ENCODE assay signal across 1 cellular context in the genomic region with DNA sequence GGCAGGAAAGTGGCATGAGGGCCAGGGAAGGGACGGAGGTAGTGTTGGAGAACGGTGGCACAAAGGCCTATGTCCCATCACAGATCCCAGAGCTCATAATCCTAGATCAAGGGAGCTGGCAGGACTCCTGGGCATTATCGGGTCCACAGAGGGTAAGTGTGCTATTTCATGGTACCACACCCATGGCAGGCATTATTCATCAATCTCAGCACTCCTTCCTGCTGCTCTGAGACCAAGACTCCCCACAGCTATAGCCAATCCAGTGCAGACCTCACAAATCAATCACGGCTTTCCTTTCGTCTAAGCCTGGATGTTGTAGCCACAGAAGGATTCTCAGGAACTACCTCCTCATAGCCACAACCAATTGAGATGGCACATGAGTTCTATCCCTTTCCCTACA.
TF ChIP-seq lines count a peak whose summit lies in the region.

No MANE protein-coding gene starts in this region.

TF ChIP-seq in K562, 482 proteins besides CTCF, POLR2A, EP300 and RAD21:
- TF ChIP-seq, protein P1, sequence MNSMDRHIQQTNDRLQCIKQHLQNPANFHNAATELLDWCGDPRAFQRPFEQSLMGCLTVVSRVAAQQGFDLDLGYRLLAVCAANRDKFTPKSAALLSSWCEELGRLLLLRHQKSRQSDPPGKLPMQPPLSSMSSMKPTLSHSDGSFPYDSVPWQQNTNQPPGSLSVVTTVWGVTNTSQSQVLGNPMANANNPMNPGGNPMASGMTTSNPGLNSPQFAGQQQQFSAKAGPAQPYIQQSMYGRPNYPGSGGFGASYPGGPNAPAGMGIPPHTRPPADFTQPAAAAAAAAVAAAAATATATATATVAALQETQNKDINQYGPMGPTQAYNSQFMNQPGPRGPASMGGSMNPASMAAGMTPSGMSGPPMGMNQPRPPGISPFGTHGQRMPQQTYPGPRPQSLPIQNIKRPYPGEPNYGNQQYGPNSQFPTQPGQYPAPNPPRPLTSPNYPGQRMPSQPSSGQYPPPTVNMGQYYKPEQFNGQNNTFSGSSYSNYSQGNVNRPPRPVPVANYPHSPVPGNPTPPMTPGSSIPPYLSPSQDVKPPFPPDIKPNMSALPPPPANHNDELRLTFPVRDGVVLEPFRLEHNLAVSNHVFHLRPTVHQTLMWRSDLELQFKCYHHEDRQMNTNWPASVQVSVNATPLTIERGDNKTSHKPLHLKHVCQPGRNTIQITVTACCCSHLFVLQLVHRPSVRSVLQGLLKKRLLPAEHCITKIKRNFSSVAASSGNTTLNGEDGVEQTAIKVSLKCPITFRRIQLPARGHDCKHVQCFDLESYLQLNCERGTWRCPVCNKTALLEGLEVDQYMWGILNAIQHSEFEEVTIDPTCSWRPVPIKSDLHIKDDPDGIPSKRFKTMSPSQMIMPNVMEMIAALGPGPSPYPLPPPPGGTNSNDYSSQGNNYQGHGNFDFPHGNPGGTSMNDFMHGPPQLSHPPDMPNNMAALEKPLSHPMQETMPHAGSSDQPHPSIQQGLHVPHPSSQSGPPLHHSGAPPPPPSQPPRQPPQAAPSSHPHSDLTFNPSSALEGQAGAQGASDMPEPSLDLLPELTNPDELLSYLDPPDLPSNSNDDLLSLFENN (IDR thresholded peaks at IDR 0.05; ENCODE audit: low read depth in 2 of 2, low read length in 2 of 2) = peak in 1 of 2 experiments; percentile 47; a peak in 1 of 4 replicates
- TF ChIP-seq ARID2 (IDR thresholded peaks at IDR 0.05) (no peak), ZBTB17 (CRISPR knock-in tag; IDR thresholded peaks at IDR 0.05) (0 out of 2 replicates have a peak, but pooled peaks have one; percentile 53), ZNF23 (CRISPR knock-in tag; IDR thresholded peaks at IDR 0.05) (0 out of 2 replicates have a peak, but pooled peaks have one; percentile 47)
- TF ChIP-seq, protein P2, sequence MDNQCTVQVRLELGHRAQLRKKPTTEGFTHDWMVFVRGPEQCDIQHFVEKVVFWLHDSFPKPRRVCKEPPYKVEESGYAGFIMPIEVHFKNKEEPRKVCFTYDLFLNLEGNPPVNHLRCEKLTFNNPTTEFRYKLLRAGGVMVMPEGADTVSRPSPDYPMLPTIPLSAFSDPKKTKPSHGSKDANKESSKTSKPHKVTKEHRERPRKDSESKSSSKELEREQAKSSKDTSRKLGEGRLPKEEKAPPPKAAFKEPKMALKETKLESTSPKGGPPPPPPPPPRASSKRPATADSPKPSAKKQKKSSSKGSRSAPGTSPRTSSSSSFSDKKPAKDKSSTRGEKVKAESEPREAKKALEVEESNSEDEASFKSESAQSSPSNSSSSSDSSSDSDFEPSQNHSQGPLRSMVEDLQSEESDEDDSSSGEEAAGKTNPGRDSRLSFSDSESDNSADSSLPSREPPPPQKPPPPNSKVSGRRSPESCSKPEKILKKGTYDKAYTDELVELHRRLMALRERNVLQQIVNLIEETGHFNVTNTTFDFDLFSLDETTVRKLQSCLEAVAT (IDR thresholded peaks at IDR 0.05) = peak in 1 of 2 experiments; percentile 75; a peak in 1 of 4 replicates
